In genomic region chr1:148991818-148992217, GRCh38 we compare ENCODE assay signal across 7 cellular contexts.
A peak's percentile ranks its signal among the peaks of the same experiment; 100 is the strongest.
DNase-seq lines count a peak whose midpoint lies in the region; ATAC-seq, FAIRE-seq and TF ChIP-seq lines count a peak whose summit lies in the region.
"Not testable (repeated sequence)": the region's sequence is repeated elsewhere in the genome, so short reads cannot be mapped to it uniquely, and the experiment has no call there.

No MANE protein-coding gene starts in this region.

- POLR2A ChIA-PET in PC-3 (lab: Charles Lee; ENCODE audit: unreplicated experiment): not testable (repeated sequence)

- H3K27ac ChIP-seq in ACC112 (ENCODE audit: low read depth, low read length) (peak overlapping the region; percentile 70), PC-3 (ENCODE audit: low read length) (peak overlapping the region; percentile 69), mammary epithelial cell (ENCODE audit: insufficient read depth, low read depth, low read length) (peak overlapping the region; percentile 35), keratinocyte (ENCODE audit: control insufficient read depth, insufficient read depth, low read length) (peak overlapping the region; percentile 52), psoas muscle (peak overlapping the region; percentile 23)

- FAIRE-seq in keratinocyte (lab: Jason Lieb, UNC): not testable (repeated sequence)
- FAIRE-seq in urothelium cell line (lab: Jason Lieb, UNC): peak; percentile 63

- H4K20me1 ChIP-seq in PC-3 (ENCODE audit: low read length); mammary epithelial cell (ENCODE audit: insufficient read depth, low read length); keratinocyte (ENCODE audit: control insufficient read depth, extremely low read depth, insufficient read depth, low read length): not testable (repeated sequence)

- H3K36me3 ChIP-seq in ACC112 (ENCODE audit: insufficient read depth, low read length); PC-3 (ENCODE audit: low read depth, low read length); mammary epithelial cell (ENCODE audit: insufficient read depth, low read length); keratinocyte (ENCODE audit: control insufficient read depth in 2 of 2, extremely low read depth in 1 of 2, insufficient read depth in 2 of 2, low read length in 2 of 2): not testable (repeated sequence)
- peaks cover 0 to 23% of the 10 kb centered on the region in 2 donors for H3K36me3 ChIP-seq in psoas muscle (ENCODE audit: insufficient read depth in 1 of 2, low read depth in 1 of 2)

- H2AFZ ChIP-seq in ACC112 (ENCODE audit: low read length, unreplicated experiment); PC-3 (ENCODE audit: low read length); mammary epithelial cell (ENCODE audit: low read depth, low read length); keratinocyte (ENCODE audit: control insufficient read depth, low read length): not testable (repeated sequence)

- WGBS in mammary epithelial cell (ENCODE audit: low coverage, missing lambda C conversion rate): 89% methylated on average over 1 of the region's 2 CpGs
- 90 to 100% (median 100%) methylated on average over 1 of the region's 2 CpGs for WGBS in psoas muscle, 3 donors

- H3K9me3 ChIP-seq in PC-3 (ENCODE audit: low read length); mammary epithelial cell (replicated peaks; ENCODE audit: insufficient read depth, low read length); keratinocyte (ENCODE audit: control insufficient read depth, low read depth, low read length); psoas muscle: not testable (repeated sequence)

- DNase-seq in PC-3; mammary epithelial cell; keratinocyte (ENCODE audit: low read depth, low spot score); psoas muscle; urothelium cell line (ENCODE audit: low spot score): not testable (repeated sequence)

- H3K27me3 ChIP-seq in ACC112 (ENCODE audit: insufficient read depth, low read length); PC-3 (ENCODE audit: low read length); mammary epithelial cell (ENCODE audit: insufficient read depth, low read length); keratinocyte (ENCODE audit: control insufficient read depth, extremely low read depth, insufficient read depth, low read length); psoas muscle (ENCODE audit: insufficient read depth in 3 of 3, low read length in 2 of 3): not testable (repeated sequence)

- H3K4me2 ChIP-seq in PC-3 (ENCODE audit: low read length); mammary epithelial cell (ENCODE audit: insufficient read depth, low read depth, low read length); keratinocyte (ENCODE audit: control insufficient read depth, extremely low read depth, insufficient read depth, low read depth, low read length): not testable (repeated sequence)

- H3K9ac ChIP-seq in PC-3 (ENCODE audit: low read length); keratinocyte (ENCODE audit: control insufficient read depth, extremely low read depth, insufficient read depth, low read length): not testable (repeated sequence)
- peak overlapping the region; percentile 32 for H3K9ac ChIP-seq in mammary epithelial cell (ENCODE audit: insufficient read depth, low read length)

- H3K4me1 ChIP-seq in ACC112 (ENCODE audit: control insufficient read depth, insufficient read depth, low read length, unreplicated experiment); PC-3 (ENCODE audit: insufficient read depth, low read length); mammary epithelial cell (ENCODE audit: insufficient read depth, low read length); psoas muscle: not testable (repeated sequence)
- H3K4me1 ChIP-seq in keratinocyte (ENCODE audit: control insufficient read depth, extremely low read depth, insufficient read depth, low read length): peaks cover 10% of the 10 kb centered on the region

- in situ Hi-C loops in mammary epithelial cell (cut with MboI; ENCODE audit: low sequenced_read_pairs in 2 of 2): not testable (repeated sequence)

- not testable (repeated sequence) for H3K79me2 ChIP-seq in ACC112 (ENCODE audit: control insufficient read depth, insufficient read depth, low read length, unreplicated experiment); PC-3 (ENCODE audit: low read length); mammary epithelial cell (ENCODE audit: insufficient read depth, low read length); keratinocyte (ENCODE audit: control insufficient read depth, insufficient read depth, low read length)

- not testable (repeated sequence) for H3K9me1 ChIP-seq in keratinocyte (ENCODE audit: control insufficient read depth, extremely low read depth, insufficient read depth, low read length)

- intact Hi-C loops in PC-3 (cut with micrococcal nuclease); mammary epithelial cell (cut with micrococcal nuclease); psoas muscle (cut with DNase I): not testable (repeated sequence)

- not testable (repeated sequence) for H3K9me2 ChIP-seq in PC-3 (replicated peaks; ENCODE audit: low read length)

- dilution Hi-C loops in mammary epithelial cell (cut with HindIII; ENCODE audit: low sequenced_read_pairs); keratinocyte (cut with MboI; ENCODE audit: extremely low pct_ligation_motif_present, low sequenced_read_pairs): not testable (repeated sequence)

- not testable (repeated sequence) for H3F3A ChIP-seq in PC-3 (ENCODE audit: low read length, unreplicated experiment)

- not testable (repeated sequence) for BruUV-seq in PC-3 (replicated peaks; lab: Mats Ljungman, UMichigan)
- TSS peak; percentile 77 for BruUV-seq in mammary epithelial cell (replicated peaks; lab: Mats Ljungman, UMichigan)

- TF ChIP-seq CTCF in PC-3 (conservative IDR thresholded peaks at IDR 0.05; ENCODE audit: low read depth, low read length); mammary epithelial cell (conservative IDR thresholded peaks at IDR 0.05 in 1 of 2, IDR thresholded peaks at IDR 0.05 in 1 of 2; ENCODE audit: extremely low read depth in 1 of 2, insufficient read depth in 1 of 2, low read depth in 1 of 2, low read length in 2 of 2); keratinocyte (optimal IDR thresholded peaks at IDR 0.05 in 1 of 3, IDR thresholded peaks at IDR 0.05 in 1 of 3, conservative IDR thresholded peaks at IDR 0.05 in 1 of 3; ENCODE audit: extremely low read depth in 1 of 3, insufficient read depth in 2 of 3, low read length in 3 of 3); psoas muscle (IDR thresholded peaks at IDR 0.05): not testable (repeated sequence)

- CTCF ChIA-PET in PC-3 (lab: Charles Lee); mammary epithelial cell (lab: Charles Lee; ENCODE audit: low non-redundant PET): not testable (repeated sequence)

- ATAC-seq in PC-3: not testable (repeated sequence)
- ATAC-seq in SK-N-SH treated with all-trans-retinoic acid at 6 μM for 48 hours (peak; percentile 64), psoas muscle (peak; percentile 4 to 33 (median 23))

- H3K4me3 ChIP-seq in ACC112 (ENCODE audit: low read depth, low read length); PC-3 (ENCODE audit: low read length); mammary epithelial cell (replicated peaks in 1 of 3; ENCODE audit: insufficient read depth in 1 of 3, low read depth in 2 of 3, low read length in 3 of 3); keratinocyte (ENCODE audit: control insufficient read depth in 2 of 3, extremely low read depth in 1 of 3, insufficient read depth in 2 of 3, low read depth in 1 of 3, low read length in 3 of 3); psoas muscle: not testable (repeated sequence)
